ENCODE assay signal across 10 cellular contexts in the genomic region with DNA sequence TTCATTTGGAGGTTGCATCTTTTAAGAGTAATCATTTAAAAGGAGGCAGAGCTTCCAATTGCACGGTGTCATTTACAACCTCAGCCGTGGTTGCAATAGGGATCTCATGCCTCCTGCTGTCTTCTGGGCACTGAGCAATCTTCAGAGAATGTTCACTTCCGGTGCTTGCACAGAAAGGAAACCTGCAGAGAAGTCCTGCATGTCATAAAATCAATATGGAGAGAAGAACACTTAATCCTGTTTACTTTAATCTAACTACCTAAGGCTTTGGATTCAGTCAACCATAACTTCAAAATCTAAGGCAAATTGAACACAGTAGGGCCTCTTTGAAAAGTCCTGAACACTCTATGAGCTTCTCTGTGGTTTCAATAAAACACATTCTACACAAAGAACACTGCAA. TPM values are rescaled to one million over a fixed set of nuclear protein-coding genes. Genes with fewer than 3 reads are reported as not detected.
DNase-seq lines count a peak whose midpoint lies in the region; ATAC-seq and TF ChIP-seq lines count a peak whose summit lies in the region.
"Had no signal": no experiment of that assay in that cellular context is flagged by ENCODE, and none has a peak within 500 bp of the region (broad histone marks: within the 10 kb centered on the region; RNA-seq: fewer than 3 reads in every experiment).

No MANE protein-coding gene starts in this region.

- peaks cover 14% of the 10 kb centered on the region for H3K4me1 Mint-ChIP-seq in activated CD8-positive, alpha-beta T cell treated with anti-CD3 and anti-CD28 coated beads for 36 hours (ENCODE audit: low read depth)

- DNase-seq in NCI-H2171 treated with DMSO at 0.1 percent for 48 hours (lab: John Stamatoyannopoulos, UW), result peak; percentile 21
- DNase-seq in NCI-H2171 (lab: John Stamatoyannopoulos, UW), result no peak
- peak; percentile 16 for DNase-seq in activated CD8-positive, alpha-beta T cell treated with anti-CD3 and anti-CD28 coated beads for 36 hours
- DNase-seq in NK-92 treated with Interleukin-12 subunit alpha and Interleukin-12 subunit beta, amount 100 ng/mL, for 24 hours (lab: John Stamatoyannopoulos, UW), result no peak
- no peak for DNase-seq in GM13977 (ENCODE audit: low spot score)
- DNase-seq: natural killer cell had no signal

- H3K9me3 Mint-ChIP-seq in activated CD8-positive, alpha-beta T cell treated with anti-CD3 and anti-CD28 coated beads for 36 hours, result no peaks in the 10 kb centered on the region
- H3K9me3 Mint-ChIP-seq: CD4-positive, alpha-beta memory T cell; natural killer cell had no signal

- H3K9me3 ChIP-seq in Loucy (ENCODE audit: insufficient read depth, low read depth, low read length), result no peaks in the 10 kb centered on the region
- no peaks in the 10 kb centered on the region for H3K9me3 ChIP-seq in neural cell (ENCODE audit: low read length)

- peak overlapping the region; percentile 59 for H3K4me3 ChIP-seq in Loucy (ENCODE audit: low read length, poor library complexity, severe bottlenecking)
- no peak overlapping the region for H3K4me3 ChIP-seq in neural cell (ENCODE audit: low read length)

- CTCF ChIA-PET in activated CD8-positive, alpha-beta T cell treated with anti-CD3 and anti-CD28 coated beads for 36 hours (lab: Charles Lee), result interaction anchor here (0.8 to 0.9 kb wide), 2 partner anchors 12 to 16 kb away, joined by 3 to 5 read pairs; partner anchors contain the start of gene MAP10

- H3K27ac ChIP-seq in neural cell (ENCODE audit: low read length), result no peak overlapping the region

- no peak for TF ChIP-seq RAD21 in neural cell (conservative IDR thresholded peaks at IDR 0.05)

- peak overlapping the region; percentile 48; the same call in 1 of the 2 replicates for H2AFZ ChIP-seq in Loucy (ENCODE audit: low read length)
- no peak overlapping the region for H2AFZ ChIP-seq in neural cell (ENCODE audit: low read depth, low read length)

- no peak overlapping the region for H3K4me3 Mint-ChIP-seq in activated CD8-positive, alpha-beta T cell treated with anti-CD3 and anti-CD28 coated beads for 36 hours
- H3K4me3 Mint-ChIP-seq: natural killer cell had no signal

- H3K27me3 ChIP-seq in Loucy (ENCODE audit: insufficient read depth, low read length, poor library complexity, severe bottlenecking), result no peaks in the 10 kb centered on the region
- no peaks in the 10 kb centered on the region for H3K27me3 ChIP-seq in neural cell (ENCODE audit: insufficient read depth, low read depth, low read length)

- H3K9ac ChIP-seq in Loucy (ENCODE audit: low read depth, low read length, poor library complexity, severe bottlenecking), result peak overlapping the region; percentile 69
- H3K9ac ChIP-seq in neural cell (ENCODE audit: low read length), result no peak overlapping the region

- no peak overlapping the region for H3K27ac Mint-ChIP-seq in activated CD8-positive, alpha-beta T cell treated with anti-CD3 and anti-CD28 coated beads for 36 hours
- H3K27ac Mint-ChIP-seq: natural killer cell had no signal

- H3K36me3 Mint-ChIP-seq in activated CD8-positive, alpha-beta T cell treated with anti-CD3 and anti-CD28 coated beads for 36 hours (ENCODE audit: low read depth), result no peaks in the 10 kb centered on the region
- H3K36me3 Mint-ChIP-seq: CD4-positive, alpha-beta memory T cell; natural killer cell had no signal

- no peaks in the 10 kb centered on the region for H3K36me3 ChIP-seq in Loucy (ENCODE audit: insufficient read depth, low read length)
- H3K36me3 ChIP-seq in neural cell (ENCODE audit: insufficient read depth, low read length), result no peaks in the 10 kb centered on the region

- POLR2A ChIA-PET in activated CD8-positive, alpha-beta T cell treated with anti-CD3 and anti-CD28 coated beads for 36 hours (lab: Charles Lee), result no interaction called here

- no peaks in the 10 kb centered on the region for H3K27me3 Mint-ChIP-seq in activated CD8-positive, alpha-beta T cell treated with anti-CD3 and anti-CD28 coated beads for 36 hours

- no peak for TF ChIP-seq EP300 in neural cell (conservative IDR thresholded peaks at IDR 0.05; ENCODE audit: poor library complexity, severe bottlenecking)

- H4K20me1 ChIP-seq in Loucy (ENCODE audit: insufficient read depth, low read length, poor library complexity, severe bottlenecking) (no peaks in the 10 kb centered on the region), neural cell (ENCODE audit: insufficient read depth) (no peaks in the 10 kb centered on the region)

- peak overlapping the region; percentile 82 for H3K4me2 ChIP-seq in Loucy (ENCODE audit: low read depth, low read length, poor library complexity, severe bottlenecking)
- no peak overlapping the region for H3K4me2 ChIP-seq in neural cell (ENCODE audit: low read length)

- in situ Hi-C loops in GM13977 (cut with MboI; ENCODE audit: low pct_unique_long_range_greater_than_20kb, low sequenced_read_pairs, unreplicated experiment), result no loop called here

- H3F3A ChIP-seq in Loucy (ENCODE audit: low read depth) (peaks cover 13% of the 10 kb centered on the region), neural cell (ENCODE audit: insufficient read depth, low read length, poor library complexity, severe bottlenecking) (no peaks in the 10 kb centered on the region)

- TF ChIP-seq CTCF in Loucy (conservative IDR thresholded peaks at IDR 0.05; ENCODE audit: low read length) (peak; percentile 67), neural cell (IDR thresholded peaks at IDR 0.05; ENCODE audit: poor library complexity, severe bottlenecking) (no peak), GM13977 (IDR thresholded peaks at IDR 0.05; ENCODE audit: extremely low read depth, insufficient read depth, missing control alignments) (no peak)
- TF ChIP-seq CTCF in activated CD8-positive, alpha-beta T cell treated with anti-CD3 and anti-CD28 coated beads for 36 hours (IDR thresholded peaks at IDR 0.05), result no peak

- intact Hi-C loops in activated CD8-positive, alpha-beta T cell treated with anti-CD3 and anti-CD28 coated beads for 36 hours (cut with micrococcal nuclease), result no loop called here

- peak; percentile 56 for ATAC-seq in activated CD8-positive, alpha-beta T cell treated with anti-CD3 and anti-CD28 coated beads for 36 hours
- no peak for ATAC-seq in HG03135 (IDR thresholded peaks at IDR 0.05; ENCODE audit: unreplicated experiment)

- H3K79me2 ChIP-seq in Loucy (ENCODE audit: insufficient read depth, low read length) (no peaks in the 10 kb centered on the region), neural cell (replicated peaks; ENCODE audit: insufficient read depth, low read length) (no peaks in the 10 kb centered on the region)

- peaks cover 51% of the 10 kb centered on the region for H3K4me1 ChIP-seq in Loucy (ENCODE audit: insufficient read depth, low read length, poor library complexity, severe bottlenecking)

- no peaks in the 10 kb centered on the region for H3K9me2 ChIP-seq in Loucy (replicated peaks; ENCODE audit: low read depth, low read length)
- no peaks in the 10 kb centered on the region for H3K9me2 ChIP-seq in neural cell (ENCODE audit: insufficient read depth, low read length)

TF ChIP-seq in neural cell, 6 proteins besides CTCF, POLR2A, EP300 and RAD21:
- TF ChIP-seq POLR2AphosphoS5 (IDR thresholded peaks at IDR 0.05) (peak; percentile 35), EZH2 (IDR thresholded peaks at IDR 0.05; ENCODE audit: borderline replicate concordance, insufficient read depth, low read length, poor library complexity, severe bottlenecking) (no peak)

RNA-seq across cellular contexts. Expression of gene MAP10, which starts 11.3 kb away (rescaled TPM):
- 1 to 10 TPM; 1.3 to 1.5 TPM for total RNA-seq in activated CD8-positive, alpha-beta T cell treated with anti-CD3 and anti-CD28 coated beads for 36 hours
- 1.1 and 1.7 TPM in 2 replicates for polyA plus RNA-seq in neural cell
- 5.6 TPM in 2 replicates for polyA minus RNA-seq in neural cell

Comparison
In these comparisons a context has a peak if more than half of its experiments do, and no peak if none do; other contexts are left out.
1. DNase-seq: peak in NCI-H2171 treated with DMSO at 0.1 percent for 48 hours (single experiment) and activated CD8-positive, alpha-beta T cell treated with anti-CD3 and anti-CD28 coated beads for 36 hours (single experiment); none in NCI-H2171 (single experiment), NK-92 treated with Interleukin-12 subunit alpha and Interleukin-12 subunit beta, amount 100 ng/mL, for 24 hours (single experiment) and GM13977 (single experiment).